In the genomic region with DNA sequence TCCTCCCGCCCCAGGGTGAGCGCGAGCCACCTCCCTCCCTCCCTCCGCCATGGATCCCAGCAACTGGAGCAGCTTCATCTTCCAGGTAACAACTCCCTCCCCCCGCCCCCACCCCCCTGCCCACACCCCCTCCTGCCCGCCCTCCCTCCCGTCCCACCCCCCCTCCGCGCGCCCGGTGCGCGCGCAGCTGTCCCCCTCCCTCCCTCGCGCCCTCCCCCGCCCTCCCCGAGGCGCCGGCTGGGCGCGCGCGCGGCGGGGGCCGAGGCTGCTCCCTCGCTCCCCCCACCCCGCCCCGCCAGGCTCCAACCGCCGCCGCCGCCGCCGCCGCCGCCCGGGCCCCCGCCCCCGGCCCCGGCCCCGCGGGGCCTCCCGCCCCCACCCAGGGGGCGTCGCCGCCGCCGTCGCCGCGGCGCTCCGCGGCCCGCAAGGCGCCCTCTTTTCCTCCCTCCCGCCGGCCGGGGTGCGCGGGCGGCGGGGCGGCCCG, we compare ENCODE assay signal across 8 cellular contexts. TPM values are rescaled to one million over a fixed set of nuclear protein-coding genes. Genes with fewer than 3 reads are reported as not detected.
DNase-seq lines count a peak whose midpoint lies in the region; ATAC-seq lines count a peak whose summit lies in the region.

A gene (plus strand): TSS at position 434 of the 484 bp plus-strand sequence. CDS start 173 bp downstream, outside the sequence.

- H3K9me3 ChIP-seq in HUES6 (ENCODE audit: control insufficient read depth, insufficient read depth, low read depth, low read length) (no peaks in the 10 kb centered on the region), ectodermal cell (ENCODE audit: control insufficient read depth, low read length) (no peaks in the 10 kb centered on the region)

- H3K27ac ChIP-seq in HUES6 (ENCODE audit: low read depth, low read length) (peak within 1 kb of the TSS; percentile 85; the same call in 1 of the 2 replicates), ectodermal cell (ENCODE audit: insufficient read depth, low read depth, low read length, poor library complexity, severe bottlenecking) (peak within 1 kb of the TSS; percentile 91), temporal lobe (ENCODE audit: low read depth, low read length) (peak within 1 kb of the TSS; percentile 99)

- H3K36me3 ChIP-seq in HUES6 (ENCODE audit: control insufficient read depth, insufficient read depth, low read length) (peaks cover 63% of the 10 kb centered on the region), ectodermal cell (ENCODE audit: control insufficient read depth, insufficient read depth, low read length) (peaks cover 21% of the 10 kb centered on the region)

- H3K4me3 ChIP-seq in HUES6 (ENCODE audit: low read depth, low read length) (peak within 1 kb of the TSS; percentile 79), ectodermal cell (ENCODE audit: insufficient read depth, low read depth, low read length) (peak within 1 kb of the TSS; percentile 70)

- DNase-seq in DMS79 treated with DMSO at 0.1 percent for 48 hours (lab: John Stamatoyannopoulos, UW) (peak; percentile 93), T-helper 9 cell (peak; percentile 75), mesenteric fat pad (ENCODE audit: low spot score) (no peak), NCI-H748 (lab: John Stamatoyannopoulos, UW; ENCODE audit: unreplicated experiment) (no peak)

- H3K4me1 ChIP-seq in HUES6 (ENCODE audit: control insufficient read depth, insufficient read depth, low read length) (peaks cover 42% of the 10 kb centered on the region), ectodermal cell (ENCODE audit: control insufficient read depth, insufficient read depth, low read length) (peaks cover 33% of the 10 kb centered on the region)

- ATAC-seq in GM18861 (IDR thresholded peaks at IDR 0.05; ENCODE audit: unreplicated experiment), result no peak

- H3K9ac ChIP-seq in HUES6 (ENCODE audit: low read length), result peak within 1 kb of the TSS; percentile 95

- H3K27me3 ChIP-seq in HUES6 (ENCODE audit: control insufficient read depth, insufficient read depth, low read length) (no peaks in the 10 kb centered on the region), ectodermal cell (ENCODE audit: control insufficient read depth, insufficient read depth, low read length, poor library complexity, severe bottlenecking) (no peaks in the 10 kb centered on the region)

- 0% methylated on average over 34 to 46 of the region's 67 CpGs for WGBS in ectodermal cell, 2 experiments

RNA-seq across cellular contexts. Expression of the gene that starts here (rescaled TPM):
- polyA plus RNA-seq in ectodermal cell (2013, experiment 1 of 4), result 565 TPM
- 525 TPM for polyA plus RNA-seq in ectodermal cell (2013, experiment 2 of 4)
- 331 TPM for polyA plus RNA-seq in ectodermal cell (2013, experiment 3 of 4)
- polyA plus RNA-seq in ectodermal cell (2013, experiment 4 of 4), result 357 TPM
- total RNA-seq in mesenteric fat pad (135 TPM), temporal lobe (246 TPM)

Comparison
In these comparisons a context has a peak if more than half of its experiments do, and no peak if none do; other contexts are left out.
1. DNase-seq: peak in DMS79 treated with DMSO at 0.1 percent for 48 hours (single experiment) and T-helper 9 cell (single experiment); none in mesenteric fat pad (single experiment) and NCI-H748 (single experiment).
2. Peak in every context shown above with its lines, with median percentiles within 50 percentile points of each other: H3K27ac ChIP-seq.